In genomic region chr1:116472431-116472961, GRCh38 we compare ENCODE assay signal across 12 cellular contexts.
DNase-seq lines count a peak whose midpoint lies in the region; ATAC-seq lines count a peak whose summit lies in the region.
"Had no signal": no experiment of that assay in that cellular context is flagged by ENCODE, and none has a peak within 500 bp of the region (broad histone marks: within the 10 kb centered on the region; RNA-seq: fewer than 3 reads in every experiment).

No MANE protein-coding gene starts in this region.

- no peaks in the 10 kb centered on the region for H3K27me3 ChIP-seq in aorta (ENCODE audit: control insufficient read depth in 1 of 2, insufficient read depth in 2 of 2, low read length in 1 of 2)

- no peaks in the 10 kb centered on the region for H3K36me3 ChIP-seq in aorta (ENCODE audit: control insufficient read depth in 1 of 2, insufficient read depth in 2 of 2, low read length in 1 of 2)

- no peak overlapping the region for H3K4me3 ChIP-seq in aorta (ENCODE audit: low read length in 2 of 2)
- H3K4me3 ChIP-seq: smooth muscle cell had no signal

- ATAC-seq in HG03280 (IDR thresholded peaks at IDR 0.05; ENCODE audit: unreplicated experiment): no peak
- no peak for ATAC-seq in GM18498 (IDR thresholded peaks at IDR 0.05; ENCODE audit: unreplicated experiment)
- ATAC-seq in aorta (ENCODE audit: low FRiP score): no peak
- ATAC-seq: activated T-cell treated with anti-CD3 and anti-CD28 coated beads, Interleukin-2, amount 50 U/mL, for 72 hours had no signal

- no peaks in the 10 kb centered on the region for H3K9me3 ChIP-seq in aorta (ENCODE audit: control insufficient read depth, low read length)

- DNase-seq in ACHN (peak; percentile 33), NCI-H146 treated with DMSO at 0.1 percent for 48 hours (lab: John Stamatoyannopoulos, UW; ENCODE audit: unreplicated experiment) (peak; percentile 59), amniotic epithelial cell (ENCODE audit: low read depth) (peak; percentile 19), kidney tubule cell (ENCODE audit: low spot score) (peak; percentile 84), SHP77 treated with DMSO at 0.1 percent for 48 hours (lab: John Stamatoyannopoulos, UW) (no peak), aorta (no peak)
- DNase-seq: activated T-cell treated with anti-CD3 and anti-CD28 coated beads, Interleukin-2, amount 50 U/mL, for 72 hours; central memory CD4-positive, alpha-beta T cell; GOT3 had no signal

- WGBS in aorta, 2 donors: 54 to 61% methylated on average over 3 of the region's 3 CpGs

- no peak overlapping the region for H3K27ac ChIP-seq in aorta (ENCODE audit: low read depth in 1 of 2, low read length in 2 of 2)

- intact Hi-C loops in aorta (cut with DNase I): no loop called here

- H3K4me1 ChIP-seq in aorta (ENCODE audit: control insufficient read depth in 1 of 2, insufficient read depth in 2 of 2, low read length in 2 of 2): no peaks in the 10 kb centered on the region

- in situ Hi-C loops in ACHN (cut with HindIII; ENCODE audit: low pct_ligation_motif_present, low pct_unique_long_range_greater_than_20kb, low sequenced_read_pairs): no loop called here

Comparison
In these comparisons a context has a peak if more than half of its experiments do, and no peak if none do; other contexts are left out.
1. DNase-seq: peak in ACHN (single experiment), NCI-H146 treated with DMSO at 0.1 percent for 48 hours (single experiment), amniotic epithelial cell (single experiment) and kidney tubule cell (single experiment); none in SHP77 treated with DMSO at 0.1 percent for 48 hours (single experiment) and aorta (0 of 2).